ENCODE assay signal across 8 cellular contexts in genomic region chr5:177478711-177479646, GRCh38. TPM values are rescaled to one million over a fixed set of nuclear protein-coding genes. Genes with fewer than 3 reads are reported as not detected.
DNase-seq lines count a peak whose midpoint lies in the region; ATAC-seq and TF ChIP-seq lines count a peak whose summit lies in the region.

No MANE protein-coding gene starts in this region.

- H3K4me3 Mint-ChIP-seq in activated T-cell treated with anti-CD3 and anti-CD28 coated beads, Interleukin-2, amount 50 U/mL, for 4 hours: no peak overlapping the region
- H3K4me3 Mint-ChIP-seq in WTC11: no peak overlapping the region

- H3K27me3 Mint-ChIP-seq in activated T-cell treated with anti-CD3 and anti-CD28 coated beads, Interleukin-2, amount 50 U/mL, for 4 hours (ENCODE audit: low read depth): peaks cover 3% of the 10 kb centered on the region
- no peaks in the 10 kb centered on the region for H3K27me3 Mint-ChIP-seq in WTC11 (ENCODE audit: low read depth)

- no peak overlapping the region for H3K4me3 ChIP-seq in fibroblast of the aortic adventitia (ENCODE audit: low read depth, low read length)

- peak overlapping the region; percentile 57; the same call in 1 of the 2 replicates for H3K27ac Mint-ChIP-seq in WTC11

- TF ChIP-seq CTCF in WTC11 (IDR thresholded peaks at IDR 0.05) (no peak), fibroblast of the aortic adventitia (IDR thresholded peaks at IDR 0.05; ENCODE audit: insufficient read depth, low read length) (no peak), GM13977 (IDR thresholded peaks at IDR 0.05; ENCODE audit: extremely low read depth, insufficient read depth, missing control alignments) (no peak)

- in situ Hi-C loops in GM13977 (cut with MboI; ENCODE audit: low pct_unique_long_range_greater_than_20kb, low sequenced_read_pairs, unreplicated experiment): no loop called here

- no peaks in the 10 kb centered on the region for H3K36me3 Mint-ChIP-seq in activated T-cell treated with anti-CD3 and anti-CD28 coated beads, Interleukin-2, amount 50 U/mL, for 4 hours (ENCODE audit: insufficient read depth)
- H3K36me3 Mint-ChIP-seq in WTC11: peaks cover 7% of the 10 kb centered on the region; the same call in 1 of the 2 replicates

- CTCF ChIA-PET in WTC11 (lab: Charles Lee): interaction anchor here (0.9 to 16.7 kb wide), 7 partner anchors 14 to 169 kb away, joined by 3 to 230 read pairs (median 13); partner anchors contain the start of gene PDLIM7

- DNase-seq in activated T-cell treated with anti-CD3 and anti-CD28 coated beads, Interleukin-2, amount 50 U/mL, for 4 hours: peak; percentile 38
- no peak for DNase-seq in activated T-cell treated with anti-CD3 and anti-CD28 coated beads, Interleukin-2, amount 50 U/mL, for 1 hour
- DNase-seq in WTC11 (ENCODE audit: low spot score) (no peak), fibroblast of the aortic adventitia (ENCODE audit: low read depth) (peak; percentile 91), pons (ENCODE audit: low spot score) (peak; percentile 55), COLO668 (lab: John Stamatoyannopoulos, UW; ENCODE audit: unreplicated experiment) (no peak), HCEC 1CT (no peak), GM13977 (ENCODE audit: low spot score) (no peak)

- POLR2A ChIA-PET in WTC11 (lab: Charles Lee): interaction anchor here (0.9 to 5.9 kb wide), 4 partner anchors 14 to 24 kb away, joined by 8 to 43 read pairs (median 10); partner anchors contain the start of gene PDLIM7

- H3K9me3 Mint-ChIP-seq in activated T-cell treated with anti-CD3 and anti-CD28 coated beads, Interleukin-2, amount 50 U/mL, for 4 hours: no peaks in the 10 kb centered on the region
- no peaks in the 10 kb centered on the region for H3K9me3 Mint-ChIP-seq in WTC11

- H3K4me1 Mint-ChIP-seq in activated T-cell treated with anti-CD3 and anti-CD28 coated beads, Interleukin-2, amount 50 U/mL, for 4 hours (ENCODE audit: low read depth): peaks cover 30% of the 10 kb centered on the region
- H3K4me1 Mint-ChIP-seq in WTC11: peaks cover 27% of the 10 kb centered on the region

- ATAC-seq in activated T-cell treated with anti-CD3 and anti-CD28 coated beads, Interleukin-2, amount 50 U/mL, for 4 hours: peak; percentile 73 to 80
- ATAC-seq in WTC11: no peak

TF ChIP-seq in WTC11, 78 proteins besides CTCF, POLR2A, EP300 and RAD21:
- TF ChIP-seq, protein P1, sequence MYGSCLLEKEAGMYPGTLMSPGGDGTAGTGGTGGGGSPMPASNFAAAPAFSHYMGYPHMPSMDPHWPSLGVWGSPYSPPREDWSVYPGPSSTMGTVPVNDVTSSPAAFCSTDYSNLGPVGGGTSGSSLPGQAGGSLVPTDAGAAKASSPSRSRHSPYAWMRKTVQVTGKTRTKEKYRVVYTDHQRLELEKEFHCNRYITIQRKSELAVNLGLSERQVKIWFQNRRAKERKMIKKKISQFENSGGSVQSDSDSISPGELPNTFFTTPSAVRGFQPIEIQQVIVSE (CRISPR knock-in tag; IDR thresholded peaks at IDR 0.05; ENCODE audit: borderline replicate concordance): peak; percentile 21; the same call in 1 of the 2 replicates
- peak; percentile 82 for TF ChIP-seq GABPB1 (CRISPR knock-in tag; IDR thresholded peaks at IDR 0.05)
- no peak for TF ChIP-seq TP53 (CRISPR knock-in tag; IDR thresholded peaks at IDR 0.05)
- TF ChIP-seq ATF3 (CRISPR knock-in tag; conservative IDR thresholded peaks at IDR 0.05): no peak
- 0 out of 2 replicates have a peak, but pooled peaks have one; percentile 35 for TF ChIP-seq NFATC4 (CRISPR knock-in tag; IDR thresholded peaks at IDR 0.05)
- no peak for TF ChIP-seq OVOL2 (CRISPR knock-in tag; IDR thresholded peaks at IDR 0.05; ENCODE audit: borderline replicate concordance)

RNA-seq across cellular contexts. Expression of gene DBN1, which starts 5.5 kb away (rescaled TPM):
- total RNA-seq in activated T-cell treated with anti-CD3 and anti-CD28 coated beads, Interleukin-2, amount 50 U/mL, for 4 hours: 10 to 100 TPM; 16.6 to 48.5 (median 21.6) TPM
- 267 to 288 TPM (median 269 TPM) in 3 replicates for total RNA-seq in WTC11 (2021)
- total RNA-seq in fibroblast of the aortic adventitia (ENCODE audit: low replicate concordance): 151 and 188 TPM in 2 replicates

RNA-seq across cellular contexts. Expression of gene PDLIM7, which starts 18.4 kb away (rescaled TPM):
- total RNA-seq in activated T-cell treated with anti-CD3 and anti-CD28 coated beads, Interleukin-2, amount 50 U/mL, for 4 hours: 10 to 100 TPM; 18.0 to 22.1 (median 19.0) TPM
- total RNA-seq in WTC11 (2021) (124 to 142 TPM (median 139 TPM) in 3 replicates), fibroblast of the aortic adventitia (ENCODE audit: low replicate concordance) (13.7 and 91.4 TPM in 2 replicates)

RNA-seq across cellular contexts. Expression of gene DOK3, which starts 30.6 kb away (rescaled TPM):
- 1 to 10 TPM; 8.2 to 9.2 (median 8.7) TPM for total RNA-seq in activated T-cell treated with anti-CD3 and anti-CD28 coated beads, Interleukin-2, amount 50 U/mL, for 4 hours
- total RNA-seq in WTC11 (2021): 9.0 to 9.9 TPM (median 9.0 TPM) in 3 replicates
- total RNA-seq in fibroblast of the aortic adventitia (ENCODE audit: low replicate concordance): 0.99 and 1.3 TPM in 2 replicates

RNA-seq across cellular contexts. Expression of gene PRR7, which starts 32.4 kb away (rescaled TPM):
- 10 to 100 TPM; 11.7 to 19.8 (median 14.2) TPM for total RNA-seq in activated T-cell treated with anti-CD3 and anti-CD28 coated beads, Interleukin-2, amount 50 U/mL, for 4 hours
- total RNA-seq in WTC11 (2021) (13.1 to 14.7 TPM (median 14.6 TPM) in 3 replicates), fibroblast of the aortic adventitia (ENCODE audit: low replicate concordance) (2.2 and 8.8 TPM in 2 replicates)

RNA-seq across cellular contexts. Expression of gene DDX41, which starts 37.8 kb away (rescaled TPM):
- 100 to 1,000 TPM; 203 to 220 (median 207) TPM for total RNA-seq in activated T-cell treated with anti-CD3 and anti-CD28 coated beads, Interleukin-2, amount 50 U/mL, for 4 hours
- total RNA-seq in WTC11 (2021) (136 to 156 TPM (median 137 TPM) in 3 replicates), fibroblast of the aortic adventitia (ENCODE audit: low replicate concordance) (58.5 and 138 TPM in 2 replicates)

Comparison
In these comparisons a context has a peak if more than half of its experiments do, and no peak if none do; other contexts are left out.
1. DNase-seq: peak in activated T-cell treated with anti-CD3 and anti-CD28 coated beads, Interleukin-2, amount 50 U/mL, for 4 hours (single experiment), fibroblast of the aortic adventitia (single experiment) and pons (single experiment); none in activated T-cell treated with anti-CD3 and anti-CD28 coated beads, Interleukin-2, amount 50 U/mL, for 1 hour (single experiment), WTC11 (single experiment), COLO668 (single experiment), HCEC 1CT (single experiment) and GM13977 (single experiment).